In genomic region chr10:55822096-55822495, GRCh38 we compare ENCODE assay signal across 20 cellular contexts.
DNase-seq lines count a peak whose midpoint lies in the region; ATAC-seq and TF ChIP-seq lines count a peak whose summit lies in the region.
"Had no signal": no experiment of that assay in that cellular context is flagged by ENCODE, and none has a peak within 500 bp of the region (broad histone marks: within the 10 kb centered on the region; RNA-seq: fewer than 3 reads in every experiment).

No MANE protein-coding gene starts in this region.

- peak overlapping the region; percentile 10 for H3K27ac Mint-ChIP-seq in endothelial cell (ENCODE audit: unreplicated experiment)
- H3K27ac Mint-ChIP-seq in stimulated activated memory B cell treated with anti-CD40 and anti-IgM and Interleukin-4, amounts not matched to agents 10 μg/mL and 1 μg/mL and 100 μg/mL, for 72 hours: no peak overlapping the region
- H3K27ac Mint-ChIP-seq in T-helper 17 cell: no peak overlapping the region
- H3K27ac Mint-ChIP-seq: CD8-positive, alpha-beta T cell had no signal

- no peak for ATAC-seq in stimulated activated memory B cell treated with anti-CD40 and anti-IgM and Interleukin-4, amounts not matched to agents 10 μg/mL and 1 μg/mL and 100 μg/mL, for 72 hours
- ATAC-seq in T-helper 17 cell: no peak
- ATAC-seq in left ventricle myocardium superior: no peak
- ATAC-seq in Right ventricle myocardium superior (ENCODE audit: poor library complexity): no peak
- ATAC-seq: CD8-positive, alpha-beta T cell; Panc1 had no signal

- intact Hi-C loops in left ventricle myocardium superior (cut with micrococcal nuclease): no loop called here
- intact Hi-C loops in Right ventricle myocardium superior (cut with DNase I): no loop called here

- H3K27me3 Mint-ChIP-seq in endothelial cell (ENCODE audit: unreplicated experiment): no peaks in the 10 kb centered on the region
- no peaks in the 10 kb centered on the region for H3K27me3 Mint-ChIP-seq in stimulated activated memory B cell treated with anti-CD40 and anti-IgM and Interleukin-4, amounts not matched to agents 10 μg/mL and 1 μg/mL and 100 μg/mL, for 72 hours
- no peaks in the 10 kb centered on the region for H3K27me3 Mint-ChIP-seq in T-helper 17 cell

- H3K36me3 Mint-ChIP-seq in endothelial cell (ENCODE audit: low read depth, unreplicated experiment) (no peaks in the 10 kb centered on the region), T-helper 17 cell (ENCODE audit: low read depth) (no peaks in the 10 kb centered on the region)
- no peaks in the 10 kb centered on the region for H3K36me3 Mint-ChIP-seq in stimulated activated memory B cell treated with anti-CD40 and anti-IgM and Interleukin-4, amounts not matched to agents 10 μg/mL and 1 μg/mL and 100 μg/mL, for 72 hours
- H3K36me3 Mint-ChIP-seq: CD8-positive, alpha-beta T cell had no signal

- H3K4me3 Mint-ChIP-seq in endothelial cell (ENCODE audit: unreplicated experiment) (no peak overlapping the region), T-helper 17 cell (no peak overlapping the region)
- no peak overlapping the region for H3K4me3 Mint-ChIP-seq in stimulated activated memory B cell treated with anti-CD40 and anti-IgM and Interleukin-4, amounts not matched to agents 10 μg/mL and 1 μg/mL and 100 μg/mL, for 72 hours
- H3K4me3 Mint-ChIP-seq: CD8-positive, alpha-beta T cell had no signal

- peak; percentile 62 for DNase-seq in ELF-1 (ENCODE audit: low read depth, low spot score)
- DNase-seq in HuH-7 (ENCODE audit: low spot score): peak; percentile 7
- DNase-seq in endothelial cell (ENCODE audit: low spot score): no peak
- peak; percentile 7 for DNase-seq in iPS-NIHi11 (ENCODE audit: low spot score)
- no peak for DNase-seq in T-helper 17 cell
- DNase-seq in left ventricle myocardium superior: no peak
- no peak for DNase-seq in Right ventricle myocardium superior
- DNase-seq: 8988T; CD8-positive, alpha-beta T cell; KG1; NCI-H1092; NCI-H2029; NCI-H226; NCI-H524; NCI-H774; NK-92 treated with Interleukin-12 subunit alpha and Interleukin-12 subunit beta, amount 100 ng/mL, for 24 hours; SJCRH30 had no signal

- H3K9me3 ChIP-seq in T-helper 17 cell (ENCODE audit: control insufficient read depth, low read length, poor library complexity, severe bottlenecking): peaks cover 4% of the 10 kb centered on the region
- H3K9me3 ChIP-seq: BLaER1 treated with 17β-estradiol and CSF1 and Interleukin-3, amounts not matched to agents 10 nM and 100 nM; SJCRH30 had no signal

- no peaks in the 10 kb centered on the region for H3K9me3 Mint-ChIP-seq in endothelial cell (ENCODE audit: unreplicated experiment)
- H3K9me3 Mint-ChIP-seq in stimulated activated memory B cell treated with anti-CD40 and anti-IgM and Interleukin-4, amounts not matched to agents 10 μg/mL and 1 μg/mL and 100 μg/mL, for 72 hours: peaks cover 6% of the 10 kb centered on the region

- H3K4me1 Mint-ChIP-seq in endothelial cell (ENCODE audit: unreplicated experiment) (peaks cover 20% of the 10 kb centered on the region), T-helper 17 cell (no peaks in the 10 kb centered on the region)
- no peaks in the 10 kb centered on the region for H3K4me1 Mint-ChIP-seq in stimulated activated memory B cell treated with anti-CD40 and anti-IgM and Interleukin-4, amounts not matched to agents 10 μg/mL and 1 μg/mL and 100 μg/mL, for 72 hours

- TF ChIP-seq CTCF in endothelial cell (IDR thresholded peaks at IDR 0.05; ENCODE audit: unreplicated experiment): no peak

Comparison
In these comparisons a context has a peak if more than half of its experiments do, and no peak if none do; other contexts are left out.
1. DNase-seq: peak in ELF-1 (single experiment), HuH-7 (single experiment) and iPS-NIHi11 (single experiment); none in endothelial cell (single experiment), T-helper 17 cell (0 of 3), left ventricle myocardium superior (single experiment) and Right ventricle myocardium superior (single experiment).